In the genomic region with DNA sequence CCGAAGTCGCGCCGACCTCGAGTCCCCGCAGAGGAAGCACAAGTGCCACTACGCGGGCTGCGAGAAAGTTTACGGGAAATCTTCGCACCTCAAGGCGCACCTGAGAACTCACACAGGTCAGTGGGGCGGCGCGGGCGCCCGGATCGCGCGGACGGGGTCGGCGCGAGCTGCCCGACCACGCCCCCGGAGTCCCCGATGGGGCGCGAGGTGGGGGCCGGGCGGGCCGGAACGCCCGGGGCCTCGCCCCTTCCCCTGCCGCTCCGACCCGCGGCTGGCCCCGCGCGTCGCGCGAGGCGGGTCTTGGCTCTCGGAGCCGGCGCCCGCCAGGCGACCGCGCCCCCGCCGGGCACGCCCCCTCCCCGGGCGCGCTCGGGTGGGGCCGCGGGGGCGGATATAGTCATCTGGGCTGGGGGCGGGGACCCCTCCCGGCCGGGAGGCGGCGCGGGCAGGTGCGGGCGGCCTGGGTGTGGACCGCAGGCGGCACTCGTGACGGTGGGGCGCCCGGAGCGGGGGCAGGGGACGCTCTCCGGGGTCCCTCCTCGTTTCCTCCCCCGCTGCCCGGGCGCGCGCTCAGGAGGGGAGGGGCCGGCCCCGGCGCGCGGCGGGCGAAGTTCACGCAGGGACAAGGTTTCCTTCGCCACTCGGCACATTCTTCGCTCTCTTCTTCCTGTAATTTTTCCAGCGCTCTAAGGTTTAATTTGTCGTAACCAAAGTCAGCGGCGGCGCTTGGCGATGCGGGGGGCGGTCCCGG, we compare ENCODE assay signal across 8 cellular contexts. TPM values are rescaled to one million over a fixed set of nuclear protein-coding genes. Genes with fewer than 3 reads are reported as not detected.
A peak's percentile ranks its signal among the peaks of the same experiment; 100 is the strongest.
DNase-seq lines count a peak whose midpoint lies in the region; ATAC-seq and TF ChIP-seq lines count a peak whose summit lies in the region.

No MANE protein-coding gene starts in this region.

- peak overlapping the region; percentile 77 for H3K9ac ChIP-seq in Karpas-422 (ENCODE audit: low read length)

- peak overlapping the region; percentile 97 for H3K4me2 ChIP-seq in Karpas-422 (ENCODE audit: low read depth, low read length, poor library complexity, severe bottlenecking)

- H2AFZ ChIP-seq in Karpas-422 (ENCODE audit: low read length): no peak overlapping the region

- peaks cover 33% of the 10 kb centered on the region for H4K20me1 ChIP-seq in Karpas-422 (ENCODE audit: insufficient read depth, low read depth, low read length)

- H3K4me1 ChIP-seq in Karpas-422 (ENCODE audit: low read length): peaks cover 66% of the 10 kb centered on the region

- DNase-seq in GM13976 (ENCODE audit: low spot score) (peak; percentile 67), Karpas-422 (peak; percentile 78), caudate nucleus (lab: John Stamatoyannopoulos, UW) (peak in 27 of 61 donors; percentile 32 to 77 (median 49)), NCI-H1048 (lab: John Stamatoyannopoulos, UW) (no peak)
- DNase-seq in stimulated activated CD4-positive, alpha-beta T cell treated with anti-CD3 and anti-CD28 coated beads, Interleukin-2, amount 100 ng/mL, for 4 hours (ENCODE audit: low read depth): peak; percentile 78

- H3K9me3 ChIP-seq in Karpas-422 (ENCODE audit: low read length): no peaks in the 10 kb centered on the region

- in situ Hi-C loops in GM13976 (cut with MboI; ENCODE audit: low sequenced_read_pairs, unreplicated experiment): loop anchor here (10.0 kb wide), 2 partner anchors 63 to 93 kb away; no protein-coding TSS in a partner anchor

- peaks cover 47% of the 10 kb centered on the region for H3K79me2 ChIP-seq in Karpas-422 (ENCODE audit: low read length)

- H3K9me2 ChIP-seq in Karpas-422 (replicated peaks; ENCODE audit: insufficient read depth, low read length): no peaks in the 10 kb centered on the region

- H3K27me3 ChIP-seq in Karpas-422 (ENCODE audit: low read length): no peaks in the 10 kb centered on the region; the same call in 1 of the 2 replicates
- H3K27me3 ChIP-seq in layer of hippocampus (ENCODE audit: control insufficient read depth, insufficient read depth, low read length): no peaks in the 10 kb centered on the region

- no peak for TF ChIP-seq CTCF in GM13976 (IDR thresholded peaks at IDR 0.05; ENCODE audit: borderline replicate concordance, control extremely low read depth, extremely low read depth, insufficient read depth, missing control alignments)
- no peak for TF ChIP-seq CTCF in VCaP (conservative IDR thresholded peaks at IDR 0.05)

- ATAC-seq in HG03439 (IDR thresholded peaks at IDR 0.05; ENCODE audit: unreplicated experiment): no peak

- peak overlapping the region; percentile 83 for H3K4me3 ChIP-seq in Karpas-422 (ENCODE audit: low read length)

- H3K36me3 ChIP-seq in Karpas-422 (ENCODE audit: insufficient read depth, low read length): no peaks in the 10 kb centered on the region

- H3K27ac ChIP-seq in Karpas-422 (ENCODE audit: low read length): peak overlapping the region; percentile 73
- H3K27ac ChIP-seq in VCaP: peak overlapping the region; percentile 96
- peak overlapping the region; percentile 76 for H3K27ac ChIP-seq in caudate nucleus (ENCODE audit: low read depth, low read length)
- peak overlapping the region; percentile 99 for H3K27ac ChIP-seq in layer of hippocampus (ENCODE audit: low read depth, low read length)

RNA-seq across cellular contexts. Expression of gene KLF13, which starts 1.2 kb away (rescaled TPM):
- 32.9 and 38.8 TPM in 2 replicates for total RNA-seq in Karpas-422 (2014; rRNA removed; shearing (Covaris generic); ENCODE audit: low replicate concordance)
